ENCODE assay signal across 34 cellular contexts in the genomic region with DNA sequence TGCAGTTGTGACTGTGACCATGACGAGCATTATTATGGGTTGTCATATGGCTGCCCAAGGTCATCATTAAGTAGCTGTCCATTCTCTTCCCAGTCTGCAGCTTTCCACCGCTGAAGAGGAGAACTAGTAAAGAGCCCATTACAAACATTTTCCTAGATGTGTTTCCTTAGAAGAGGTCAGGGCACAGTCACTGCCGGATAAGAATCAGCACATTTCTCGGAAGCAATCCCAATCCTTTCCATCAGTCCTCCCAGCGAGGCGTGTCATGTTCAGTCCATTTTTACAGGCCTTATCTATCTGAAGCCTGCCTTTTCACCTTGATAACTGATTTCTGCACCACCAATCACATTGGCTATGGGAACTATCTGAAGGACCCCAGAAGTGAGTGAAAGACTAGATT.
"Had no signal": no experiment of that assay in that cellular context is flagged by ENCODE, and none has a peak within 500 bp of the region (broad histone marks: within the 10 kb centered on the region; RNA-seq: fewer than 3 reads in every experiment).

No MANE protein-coding gene starts in this region.

- DNase-seq: activated B cell treated with CpG ODN at 0.5 μM for 24 hours; activated CD4-positive, alpha-beta memory T cell treated with anti-CD3 and anti-CD28 coated beads for 36 hours; activated CD4-positive, alpha-beta T cell treated with anti-CD3 and anti-CD28 coated beads for 4 hours; activated CD4-positive, alpha-beta T cell treated with anti-CD3 and anti-CD28 coated beads, Interleukin-2, amount 10 ng/mL, durations not matched to agents 24 days and 14 days; activated CD4-positive, alpha-beta T cell treated with anti-CD3 and anti-CD28 coated beads, Interleukin-2, amount 50 U/mL, for 1 hour; activated CD4-positive, alpha-beta T cell treated with anti-CD3 and anti-CD28 coated beads, Interleukin-2, amount 50 U/mL, for 4 hours; activated CD4-positive, CD25-positive, alpha-beta regulatory T cell treated with anti-CD3 and anti-CD28 coated beads, Interleukin-2, amount 50 U/mL, for 72 hours; activated CD8-positive, alpha-beta memory T cell treated with anti-CD3 and anti-CD28 coated beads, Interleukin-2, amount 50 U/mL, for 4 hours; activated CD8-positive, alpha-beta T cell treated with anti-CD3 and anti-CD28 coated beads for 36 hours; activated effector memory CD4-positive, alpha-beta T cell treated with anti-CD3 and anti-CD28 coated beads, Interleukin-2, amount 50 U/mL, for 16 hours; activated gamma-delta T cell treated with Interleukin-2 at 50 U/mL for 16 hours; activated naive CD4-positive, alpha-beta T cell; activated naive CD4-positive, alpha-beta T cell treated with anti-CD3 and anti-CD28 coated beads for 36 hours; activated naive CD4-positive, alpha-beta T cell treated with anti-CD3 and anti-CD28 coated beads, Interleukin-2, amount 50 U/mL, for 16 hours; activated naive CD8-positive, alpha-beta T cell treated with anti-CD3 and anti-CD28 coated beads for 36 hours; activated T-cell treated with anti-CD3 and anti-CD28 coated beads for 4 hours; activated T-cell treated with anti-CD3 and anti-CD28 coated beads, Interleukin-2, amount 50 U/mL, for 1 hour; activated T-cell treated with anti-CD3 and anti-CD28 coated beads, Interleukin-2, amount 50 U/mL, for 4 hours; activated T-cell treated with anti-CD3 and anti-CD28 coated beads, Interleukin-2, amount 50 U/mL, for 72 hours; adrenal gland; amniotic stem cell; aorta; body of pancreas; brain microvascular endothelial cell; caudate nucleus; T-helper 2 cell; T-helper 9 cell had no signal

- H3K27me3 ChIP-seq: adrenal gland, body of pancreas, brain microvascular endothelial cell, breast epithelium, cardiac muscle cell had no signal

- FAIRE-seq: astrocyte, TTC549 had no signal

- H3K9me3 ChIP-seq: adrenal gland, body of pancreas, breast epithelium had no signal

- H3K4me3 ChIP-seq: adrenal gland, body of pancreas, breast epithelium, cardiac muscle cell had no signal

- H3K4me1 ChIP-seq: adrenal gland, body of pancreas, breast epithelium had no signal

- H3K27ac ChIP-seq: adrenal gland, body of pancreas, brain microvascular endothelial cell, breast epithelium, cardiac muscle cell, VCaP had no signal

- ATAC-seq: activated CD8-positive, alpha-beta T cell treated with anti-CD3 and anti-CD28 coated beads for 36 hours; activated naive CD4-positive, alpha-beta T cell treated with anti-CD3 and anti-CD28 coated beads, Interleukin-2, amount 50 U/mL, for 72 hours; activated T-cell treated with anti-CD3 and anti-CD28 coated beads, Interleukin-2, amount 50 U/mL, for 4 hours; activated T-cell treated with anti-CD3 and anti-CD28 coated beads, Interleukin-2, amount 50 U/mL, for 72 hours; activated T-helper 17 cell treated with anti-CD3 and anti-CD28 coated beads, Interleukin-2, amount 50 U/mL, for 72 hours; body of pancreas had no signal

- H3K36me3 ChIP-seq: adrenal gland, brain microvascular endothelial cell, breast epithelium, cardiac muscle cell had no signal
